ENCODE assay signal across 14 cellular contexts in genomic region chr6:125836466-125836865, GRCh38. TPM values are rescaled to one million over a fixed set of nuclear protein-coding genes. Genes with fewer than 3 reads are reported as not detected.
DNase-seq lines count a peak whose midpoint lies in the region; TF ChIP-seq lines count a peak whose summit lies in the region.
"Had no signal": no experiment of that assay in that cellular context is flagged by ENCODE, and none has a peak within 500 bp of the region (broad histone marks: within the 10 kb centered on the region; RNA-seq: fewer than 3 reads in every experiment).

No MANE protein-coding gene starts in this region.

- H3K9ac ChIP-seq in subcutaneous abdominal adipose tissue (ENCODE audit: low read length in 5 of 5): peak overlapping the region in 1 of 5 donors; percentile 58
- H3K9ac ChIP-seq: BLaER1 treated with 17β-estradiol and CSF1 and Interleukin-3, amounts not matched to agents 10 nM and 100 nM had no signal

- peak overlapping the region; percentile 72 for H3K27ac ChIP-seq in left ventricle myocardium inferior (replicated peaks)
- H3K27ac ChIP-seq in right atrium auricular region: no peak overlapping the region
- peak overlapping the region; percentile 87 for H3K27ac ChIP-seq in subcutaneous abdominal adipose tissue (ENCODE audit: low read depth, low read length)
- H3K27ac ChIP-seq in tibial nerve: peak overlapping the region in 2 of 4 donors; percentile 74 to 81
- H3K27ac ChIP-seq: BLaER1 treated with 17β-estradiol and CSF1 and Interleukin-3, amounts not matched to agents 10 nM and 100 nM; HL-60 had no signal

- no peak for TF ChIP-seq EP300 in tibial nerve (IDR thresholded peaks at IDR 0.05)

- H3K27me3 ChIP-seq in left ventricle myocardium inferior (ENCODE audit: low read depth) (no peaks in the 10 kb centered on the region), right atrium auricular region (no peaks in the 10 kb centered on the region), subcutaneous abdominal adipose tissue (ENCODE audit: control insufficient read depth in 5 of 5, insufficient read depth in 4 of 5, low read length in 5 of 5) (no peaks in the 10 kb centered on the region), tibial nerve (no peaks in the 10 kb centered on the region)
- H3K27me3 ChIP-seq: BLaER1 treated with 17β-estradiol and CSF1 and Interleukin-3, amounts not matched to agents 10 nM and 100 nM had no signal

- 79 to 81% methylated on average over 2 of the region's 2 CpGs for WGBS in tibial nerve, 2 donors

- intact Hi-C loops in left ventricle myocardium inferior (cut with micrococcal nuclease): no loop called here

- H3K4me3 ChIP-seq in left ventricle myocardium inferior: no peak overlapping the region
- no peak overlapping the region for H3K4me3 ChIP-seq in right atrium auricular region
- no peak overlapping the region for H3K4me3 ChIP-seq in fibroblast of the aortic adventitia (ENCODE audit: low read depth, low read length)
- no peak overlapping the region for H3K4me3 ChIP-seq in subcutaneous abdominal adipose tissue (ENCODE audit: low read depth in 1 of 5, low read length in 5 of 5)
- H3K4me3 ChIP-seq in tibial nerve: no peak overlapping the region
- H3K4me3 ChIP-seq: BLaER1 treated with 17β-estradiol and CSF1 and Interleukin-3, amounts not matched to agents 10 nM and 100 nM; GM23338 had no signal

- TF ChIP-seq CTCF in left ventricle myocardium inferior (IDR thresholded peaks at IDR 0.05; ENCODE audit: borderline replicate concordance) (no peak), right atrium auricular region (IDR thresholded peaks at IDR 0.05) (no peak), fibroblast of the aortic adventitia (IDR thresholded peaks at IDR 0.05; ENCODE audit: insufficient read depth, low read length) (no peak), tibial nerve (IDR thresholded peaks at IDR 0.05) (no peak)

- H3K9me3 ChIP-seq in left ventricle myocardium inferior (replicated peaks) (no peaks in the 10 kb centered on the region), right atrium auricular region (no peaks in the 10 kb centered on the region), subcutaneous abdominal adipose tissue (ENCODE audit: control insufficient read depth in 5 of 5, low read length in 5 of 5) (no peaks in the 10 kb centered on the region), tibial nerve (no peaks in the 10 kb centered on the region)
- H3K9me3 ChIP-seq: BLaER1 treated with 17β-estradiol and CSF1 and Interleukin-3, amounts not matched to agents 10 nM and 100 nM had no signal

- DNase-seq in left ventricle myocardium inferior: no peak
- DNase-seq in right atrium auricular region (ENCODE audit: low spot score): no peak
- peak; percentile 35 for DNase-seq in fibroblast of the aortic adventitia (ENCODE audit: low read depth)
- no peak for DNase-seq in tibial nerve (ENCODE audit: low spot score in 2 of 2)
- no peak for DNase-seq in activated CD4-positive, alpha-beta T cell treated with anti-CD3 and anti-CD28 coated beads for 48 hours
- DNase-seq: Calu3; CD8-positive, alpha-beta T cell; DMS79 treated with DMSO at 0.1 percent for 48 hours; GF-D8; HCEC 1CT had no signal

- H3K4me1 ChIP-seq in left ventricle myocardium inferior (peaks cover 73% of the 10 kb centered on the region), right atrium auricular region (peaks cover 0 to 36% of the 10 kb centered on the region in 2 donors), subcutaneous abdominal adipose tissue (ENCODE audit: control insufficient read depth in 5 of 5, insufficient read depth in 5 of 5, low read length in 5 of 5) (peaks cover 7 to 56% (median 36%) of the 10 kb centered on the region in 5 donors), tibial nerve (peaks cover 0 to 44% (median 16%) of the 10 kb centered on the region in 4 donors)

- H3K36me3 ChIP-seq in left ventricle myocardium inferior: no peaks in the 10 kb centered on the region
- no peaks in the 10 kb centered on the region for H3K36me3 ChIP-seq in right atrium auricular region
- peaks cover 0 to 2% (median 0%) of the 10 kb centered on the region in 5 donors for H3K36me3 ChIP-seq in subcutaneous abdominal adipose tissue (ENCODE audit: control insufficient read depth in 5 of 5, insufficient read depth in 5 of 5, low read length in 5 of 5)
- no peaks in the 10 kb centered on the region for H3K36me3 ChIP-seq in tibial nerve
- H3K36me3 ChIP-seq: BLaER1 treated with 17β-estradiol and CSF1 and Interleukin-3, amounts not matched to agents 10 nM and 100 nM had no signal

- no peak for TF ChIP-seq POLR2A in tibial nerve (IDR thresholded peaks at IDR 0.05)

RNA-seq across cellular contexts. Expression of gene NCOA7, which starts 45.7 kb away (rescaled TPM):
- total RNA-seq in left ventricle myocardium inferior: 10.3 TPM
- 10 to 100 TPM; 12.2 to 12.7 TPM for total RNA-seq in right atrium auricular region
- total RNA-seq in fibroblast of the aortic adventitia (ENCODE audit: low replicate concordance): 41.7 and 90.3 TPM in 2 replicates
- total RNA-seq in tibial nerve: 10 to 100 TPM; 38.7 to 86.7 (median 59.7) TPM

Comparison
In these comparisons a context has a peak if more than half of its experiments do, and no peak if none do; other contexts are left out.
1. H3K27ac ChIP-seq: peak in left ventricle myocardium inferior (single experiment) and subcutaneous abdominal adipose tissue (single experiment); none in right atrium auricular region (0 of 2).